ENCODE assay signal across 1 cellular context in the genomic region with DNA sequence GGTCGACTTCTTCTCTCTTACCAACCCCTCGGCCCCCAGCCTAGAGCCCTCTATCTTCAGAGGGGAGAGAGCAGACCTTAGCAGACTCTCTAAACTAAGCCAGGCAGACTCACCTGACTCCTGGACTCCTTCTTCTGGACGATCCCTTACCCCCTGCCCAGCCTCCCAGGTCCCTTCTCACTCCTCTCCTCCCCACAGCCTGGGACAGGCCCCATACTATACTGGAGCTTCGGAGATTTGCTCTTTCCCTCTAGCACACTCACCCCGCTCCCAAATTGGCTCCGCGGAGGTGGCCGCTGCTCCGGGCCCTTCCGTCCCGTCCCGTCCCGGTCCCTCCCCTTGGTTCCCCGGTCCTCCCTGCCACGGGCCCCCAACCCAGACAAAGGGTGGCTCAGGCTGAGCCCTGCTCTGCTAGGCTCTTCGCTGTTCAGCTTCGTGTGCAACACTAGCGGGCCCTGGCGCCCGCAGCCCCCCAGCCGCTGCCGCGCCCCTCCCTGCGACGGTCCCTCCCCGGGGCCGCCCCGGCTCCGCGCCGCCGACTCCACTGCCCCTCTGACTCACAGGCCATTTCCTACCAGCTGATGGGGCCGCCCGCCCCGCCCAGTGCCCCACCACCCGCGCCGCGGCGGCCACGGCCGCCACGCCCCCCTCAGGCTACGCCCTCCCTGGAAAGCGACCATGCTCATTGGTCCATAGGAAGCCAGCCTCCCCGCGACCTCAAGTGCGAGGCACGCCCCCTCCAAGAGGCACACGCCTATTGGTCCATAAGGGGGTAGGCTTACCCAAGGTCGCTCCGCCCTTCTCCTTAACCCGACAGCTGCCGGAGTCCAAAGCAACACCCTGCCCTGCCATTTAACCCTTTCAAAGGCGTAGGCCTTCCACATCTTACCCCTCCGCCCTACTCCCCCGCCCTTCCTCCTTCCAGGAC.
TF ChIP-seq lines count a peak whose summit lies in the region.

No MANE protein-coding gene starts in this region.

TF ChIP-seq in HepG2, 621 proteins besides CTCF, POLR2A, EP300 and RAD21 (continued from another document and continues in another):
- TF ChIP-seq, protein P1, sequence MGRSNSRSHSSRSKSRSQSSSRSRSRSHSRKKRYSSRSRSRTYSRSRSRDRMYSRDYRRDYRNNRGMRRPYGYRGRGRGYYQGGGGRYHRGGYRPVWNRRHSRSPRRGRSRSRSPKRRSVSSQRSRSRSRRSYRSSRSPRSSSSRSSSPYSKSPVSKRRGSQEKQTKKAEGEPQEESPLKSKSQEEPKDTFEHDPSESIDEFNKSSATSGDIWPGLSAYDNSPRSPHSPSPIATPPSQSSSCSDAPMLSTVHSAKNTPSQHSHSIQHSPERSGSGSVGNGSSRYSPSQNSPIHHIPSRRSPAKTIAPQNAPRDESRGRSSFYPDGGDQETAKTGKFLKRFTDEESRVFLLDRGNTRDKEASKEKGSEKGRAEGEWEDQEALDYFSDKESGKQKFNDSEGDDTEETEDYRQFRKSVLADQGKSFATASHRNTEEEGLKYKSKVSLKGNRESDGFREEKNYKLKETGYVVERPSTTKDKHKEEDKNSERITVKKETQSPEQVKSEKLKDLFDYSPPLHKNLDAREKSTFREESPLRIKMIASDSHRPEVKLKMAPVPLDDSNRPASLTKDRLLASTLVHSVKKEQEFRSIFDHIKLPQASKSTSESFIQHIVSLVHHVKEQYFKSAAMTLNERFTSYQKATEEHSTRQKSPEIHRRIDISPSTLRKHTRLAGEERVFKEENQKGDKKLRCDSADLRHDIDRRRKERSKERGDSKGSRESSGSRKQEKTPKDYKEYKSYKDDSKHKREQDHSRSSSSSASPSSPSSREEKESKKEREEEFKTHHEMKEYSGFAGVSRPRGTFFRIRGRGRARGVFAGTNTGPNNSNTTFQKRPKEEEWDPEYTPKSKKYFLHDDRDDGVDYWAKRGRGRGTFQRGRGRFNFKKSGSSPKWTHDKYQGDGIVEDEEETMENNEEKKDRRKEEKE (IDR thresholded peaks at IDR 0.05) = no peak
- TF ChIP-seq SALL1 (CRISPR knock-in tag; IDR thresholded peaks at IDR 0.05) = peak; percentile 23; the same call in 1 of the 2 replicates
- no peak for TF ChIP-seq ZNF24 (IDR thresholded peaks at IDR 0.05)
- TF ChIP-seq ZNF577 (CRISPR knock-in tag; IDR thresholded peaks at IDR 0.05; ENCODE audit: borderline replicate concordance, low read depth) = no peak
- TF ChIP-seq ARNT2 (CRISPR knock-in tag; IDR thresholded peaks at IDR 0.05; ENCODE audit: low read depth) = no peak
- TF ChIP-seq TEF (CRISPR knock-in tag; IDR thresholded peaks at IDR 0.05) = no peak
- no peak for TF ChIP-seq RFXANK (CRISPR knock-in tag; IDR thresholded peaks at IDR 0.05)
- no peak for TF ChIP-seq MATR3 (CRISPR knock-in tag; IDR thresholded peaks at IDR 0.05)
- no peak for TF ChIP-seq NRL (CRISPR knock-in tag; IDR thresholded peaks at IDR 0.05; ENCODE audit: borderline replicate concordance)
- TF ChIP-seq NR2F1 (CRISPR knock-in tag; IDR thresholded peaks at IDR 0.05) = no peak
- peak; percentile 46; the same call in 1 of the 2 replicates for TF ChIP-seq ZNF687 (CRISPR knock-in tag; IDR thresholded peaks at IDR 0.05)
- TF ChIP-seq, protein P2, sequence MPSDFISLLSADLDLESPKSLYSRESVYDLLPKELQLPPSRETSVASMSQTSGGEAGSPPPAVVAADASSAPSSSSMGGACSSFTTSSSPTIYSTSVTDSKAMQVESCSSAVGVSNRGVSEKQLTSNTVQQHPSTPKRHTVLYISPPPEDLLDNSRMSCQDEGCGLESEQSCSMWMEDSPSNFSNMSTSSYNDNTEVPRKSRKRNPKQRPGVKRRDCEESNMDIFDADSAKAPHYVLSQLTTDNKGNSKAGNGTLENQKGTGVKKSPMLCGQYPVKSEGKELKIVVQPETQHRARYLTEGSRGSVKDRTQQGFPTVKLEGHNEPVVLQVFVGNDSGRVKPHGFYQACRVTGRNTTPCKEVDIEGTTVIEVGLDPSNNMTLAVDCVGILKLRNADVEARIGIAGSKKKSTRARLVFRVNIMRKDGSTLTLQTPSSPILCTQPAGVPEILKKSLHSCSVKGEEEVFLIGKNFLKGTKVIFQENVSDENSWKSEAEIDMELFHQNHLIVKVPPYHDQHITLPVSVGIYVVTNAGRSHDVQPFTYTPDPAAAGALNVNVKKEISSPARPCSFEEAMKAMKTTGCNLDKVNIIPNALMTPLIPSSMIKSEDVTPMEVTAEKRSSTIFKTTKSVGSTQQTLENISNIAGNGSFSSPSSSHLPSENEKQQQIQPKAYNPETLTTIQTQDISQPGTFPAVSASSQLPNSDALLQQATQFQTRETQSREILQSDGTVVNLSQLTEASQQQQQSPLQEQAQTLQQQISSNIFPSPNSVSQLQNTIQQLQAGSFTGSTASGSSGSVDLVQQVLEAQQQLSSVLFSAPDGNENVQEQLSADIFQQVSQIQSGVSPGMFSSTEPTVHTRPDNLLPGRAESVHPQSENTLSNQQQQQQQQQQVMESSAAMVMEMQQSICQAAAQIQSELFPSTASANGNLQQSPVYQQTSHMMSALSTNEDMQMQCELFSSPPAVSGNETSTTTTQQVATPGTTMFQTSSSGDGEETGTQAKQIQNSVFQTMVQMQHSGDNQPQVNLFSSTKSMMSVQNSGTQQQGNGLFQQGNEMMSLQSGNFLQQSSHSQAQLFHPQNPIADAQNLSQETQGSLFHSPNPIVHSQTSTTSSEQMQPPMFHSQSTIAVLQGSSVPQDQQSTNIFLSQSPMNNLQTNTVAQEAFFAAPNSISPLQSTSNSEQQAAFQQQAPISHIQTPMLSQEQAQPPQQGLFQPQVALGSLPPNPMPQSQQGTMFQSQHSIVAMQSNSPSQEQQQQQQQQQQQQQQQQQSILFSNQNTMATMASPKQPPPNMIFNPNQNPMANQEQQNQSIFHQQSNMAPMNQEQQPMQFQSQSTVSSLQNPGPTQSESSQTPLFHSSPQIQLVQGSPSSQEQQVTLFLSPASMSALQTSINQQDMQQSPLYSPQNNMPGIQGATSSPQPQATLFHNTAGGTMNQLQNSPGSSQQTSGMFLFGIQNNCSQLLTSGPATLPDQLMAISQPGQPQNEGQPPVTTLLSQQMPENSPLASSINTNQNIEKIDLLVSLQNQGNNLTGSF (CRISPR knock-in tag; IDR thresholded peaks at IDR 0.05) = no peak
- no peak for TF ChIP-seq ZNF549 (CRISPR knock-in tag; IDR thresholded peaks at IDR 0.05)
- peak; percentile 55 for TF ChIP-seq ASH2L (IDR thresholded peaks at IDR 0.05; ENCODE audit: insufficient read length, low read depth, low read length)
- TF ChIP-seq RAD51 (IDR thresholded peaks at IDR 0.05; ENCODE audit: borderline replicate concordance) = no peak
- no peak for TF ChIP-seq ELF3 (CRISPR knock-in tag; IDR thresholded peaks at IDR 0.05)
- TF ChIP-seq ETS1 (CRISPR knock-in tag; IDR thresholded peaks at IDR 0.05) = no peak
- no peak for TF ChIP-seq PAX8 (CRISPR knock-in tag; IDR thresholded peaks at IDR 0.05; ENCODE audit: borderline replicate concordance)
- TF ChIP-seq HNF4A (CRISPR knock-in tag; IDR thresholded peaks at IDR 0.05) = no peak
- no peak for TF ChIP-seq AFF4 (CRISPR knock-in tag; IDR thresholded peaks at IDR 0.05)
- TF ChIP-seq, protein P3, sequence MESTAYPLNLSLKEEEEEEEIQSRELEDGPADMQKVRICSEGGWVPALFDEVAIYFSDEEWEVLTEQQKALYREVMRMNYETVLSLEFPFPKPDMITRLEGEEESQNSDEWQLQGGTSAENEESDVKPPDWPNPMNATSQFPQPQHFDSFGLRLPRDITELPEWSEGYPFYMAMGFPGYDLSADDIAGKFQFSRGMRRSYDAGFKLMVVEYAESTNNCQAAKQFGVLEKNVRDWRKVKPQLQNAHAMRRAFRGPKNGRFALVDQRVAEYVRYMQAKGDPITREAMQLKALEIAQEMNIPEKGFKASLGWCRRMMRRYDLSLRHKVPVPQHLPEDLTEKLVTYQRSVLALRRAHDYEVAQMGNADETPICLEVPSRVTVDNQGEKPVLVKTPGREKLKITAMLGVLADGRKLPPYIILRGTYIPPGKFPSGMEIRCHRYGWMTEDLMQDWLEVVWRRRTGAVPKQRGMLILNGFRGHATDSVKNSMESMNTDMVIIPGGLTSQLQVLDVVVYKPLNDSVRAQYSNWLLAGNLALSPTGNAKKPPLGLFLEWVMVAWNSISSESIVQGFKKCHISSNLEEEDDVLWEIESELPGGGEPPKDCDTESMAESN (CRISPR knock-in tag; conservative IDR thresholded peaks at IDR 0.05) = 0 out of 2 replicates have a peak, but pooled peaks have one; percentile 48
- no peak for TF ChIP-seq EHMT2 (IDR thresholded peaks at IDR 0.05; ENCODE audit: borderline replicate concordance, low read depth, low read length)
- TF ChIP-seq SIN3A (IDR thresholded peaks at IDR 0.05; ENCODE audit: borderline replicate concordance, low read depth, low read length) = peak; percentile 62; the same call in 1 of the 2 replicates
- no peak for TF ChIP-seq PHB2 (IDR thresholded peaks at IDR 0.05; ENCODE audit: partially characterized antibody)
- TF ChIP-seq, protein P4, sequence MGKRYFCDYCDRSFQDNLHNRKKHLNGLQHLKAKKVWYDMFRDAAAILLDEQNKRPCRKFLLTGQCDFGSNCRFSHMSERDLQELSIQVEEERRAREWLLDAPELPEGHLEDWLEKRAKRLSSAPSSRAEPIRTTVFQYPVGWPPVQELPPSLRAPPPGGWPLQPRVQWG (CRISPR knock-in tag; IDR thresholded peaks at IDR 0.05; ENCODE audit: borderline replicate concordance, low read depth) = no peak
- TF ChIP-seq U2AF1 (optimal IDR thresholded peaks at IDR 0.05; ENCODE audit: low read depth, low read length) = no peak
- no peak; the same call in 1 of the 2 replicates for TF ChIP-seq KDM5A (IDR thresholded peaks at IDR 0.05; ENCODE audit: borderline replicate concordance, low read length)
- peak; percentile 58 for TF ChIP-seq GATAD2A (CRISPR knock-in tag; IDR thresholded peaks at IDR 0.05)
